In genomic region chr12:22626429-22626828, GRCh38 we compare ENCODE assay signal across 8 cellular contexts. TPM values are rescaled to one million over a fixed set of nuclear protein-coding genes. Genes with fewer than 3 reads are reported as not detected.
DNase-seq lines count a peak whose midpoint lies in the region; ATAC-seq and TF ChIP-seq lines count a peak whose summit lies in the region.

No MANE protein-coding gene starts in this region.

- DNase-seq in BE2C (no peak), foreskin fibroblast (peak; percentile 33 to 61), retina (peak; percentile 8), iPS-NIHi11 (ENCODE audit: low spot score) (no peak), activated gamma-delta T cell treated with Interleukin-2 at 50 U/mL for 16 hours (no peak)
- peak; percentile 71 for DNase-seq in activated CD4-positive, alpha-beta T cell treated with anti-CD3 and anti-CD28 coated beads, Interleukin-2, amount 10 ng/mL, durations not matched to agents 24 days and 14 days

- ATAC-seq in GM18868 (IDR thresholded peaks at IDR 0.05; ENCODE audit: unreplicated experiment) (peak; percentile 36), HG03342 (IDR thresholded peaks at IDR 0.05; ENCODE audit: unreplicated experiment) (peak; percentile 40)

- no peak for TF ChIP-seq CTCF in BE2C (IDR thresholded peaks at IDR 0.05; ENCODE audit: low read depth, low read length)
- no peak for TF ChIP-seq CTCF in foreskin fibroblast (IDR thresholded peaks at IDR 0.05; ENCODE audit: low read depth, low read length)

- peaks cover 10% of the 10 kb centered on the region for H3K27me3 Mint-ChIP-seq in activated CD4-positive, alpha-beta T cell treated with anti-CD3 and anti-CD28 coated beads, Interleukin-2, amount 10 ng/mL, durations not matched to agents 24 days and 14 days

- H3K27me3 ChIP-seq in BE2C: no peaks in the 10 kb centered on the region

- H3K36me3 Mint-ChIP-seq in activated CD4-positive, alpha-beta T cell treated with anti-CD3 and anti-CD28 coated beads, Interleukin-2, amount 10 ng/mL, durations not matched to agents 24 days and 14 days (ENCODE audit: low read depth): peaks cover 17% of the 10 kb centered on the region

- H3K4me3 Mint-ChIP-seq in activated CD4-positive, alpha-beta T cell treated with anti-CD3 and anti-CD28 coated beads, Interleukin-2, amount 10 ng/mL, durations not matched to agents 24 days and 14 days: peak overlapping the region; percentile 97

- peak overlapping the region; percentile 93 for H3K27ac Mint-ChIP-seq in activated CD4-positive, alpha-beta T cell treated with anti-CD3 and anti-CD28 coated beads, Interleukin-2, amount 10 ng/mL, durations not matched to agents 24 days and 14 days

- H3K9me3 ChIP-seq in BE2C: no peaks in the 10 kb centered on the region

- intact Hi-C loops in activated CD4-positive, alpha-beta T cell treated with anti-CD3 and anti-CD28 coated beads, Interleukin-2, amount 10 ng/mL, durations not matched to agents 24 days and 14 days (cut with micrococcal nuclease): loop anchor here (2.0 to 5.0 kb wide), 3 partner anchors 36 to 579 kb away; partner anchors contain the start of gene CMAS

- H3K4me1 ChIP-seq in BE2C: 0 out of 2 replicates have a peak, but pooled peaks cover 3% of the 10 kb centered on the region

- H3K36me3 ChIP-seq in BE2C: no peaks in the 10 kb centered on the region; the same call in 1 of the 2 replicates

- H3K4me1 Mint-ChIP-seq in activated CD4-positive, alpha-beta T cell treated with anti-CD3 and anti-CD28 coated beads, Interleukin-2, amount 10 ng/mL, durations not matched to agents 24 days and 14 days: peaks cover 32% of the 10 kb centered on the region

- peaks cover 3% of the 10 kb centered on the region for H3K9me3 Mint-ChIP-seq in activated CD4-positive, alpha-beta T cell treated with anti-CD3 and anti-CD28 coated beads, Interleukin-2, amount 10 ng/mL, durations not matched to agents 24 days and 14 days

- H3K4me3 ChIP-seq in BE2C (ENCODE audit: low read depth, low read length): peak overlapping the region; percentile 93
- peak overlapping the region; percentile 84 to 98 for H3K4me3 ChIP-seq in foreskin fibroblast (ENCODE audit: low read depth in 1 of 2, low read length in 2 of 2)

RNA-seq across cellular contexts. Expression of gene ETNK1, which starts 1.5 kb away (rescaled TPM):
- 13.5 TPM for polyA plus RNA-seq in BE2C (2012; ENCODE audit: insufficient read depth, insufficient read length, low read depth)
- total RNA-seq in activated CD4-positive, alpha-beta T cell treated with anti-CD3 and anti-CD28 coated beads, Interleukin-2, amount 10 ng/mL, durations not matched to agents 24 days and 14 days: 94.5 and 102 TPM in 2 replicates

Comparison
In these comparisons a context has a peak if more than half of its experiments do, and no peak if none do; other contexts are left out.
1. DNase-seq: peak in activated CD4-positive, alpha-beta T cell treated with anti-CD3 and anti-CD28 coated beads, Interleukin-2, amount 10 ng/mL, durations not matched to agents 24 days and 14 days (single experiment), foreskin fibroblast (2 of 2) and retina (single experiment); none in BE2C (single experiment), iPS-NIHi11 (single experiment) and activated gamma-delta T cell treated with Interleukin-2 at 50 U/mL for 16 hours (single experiment).